21 cellular contexts compared by ENCODE assay signal in the genomic region with DNA sequence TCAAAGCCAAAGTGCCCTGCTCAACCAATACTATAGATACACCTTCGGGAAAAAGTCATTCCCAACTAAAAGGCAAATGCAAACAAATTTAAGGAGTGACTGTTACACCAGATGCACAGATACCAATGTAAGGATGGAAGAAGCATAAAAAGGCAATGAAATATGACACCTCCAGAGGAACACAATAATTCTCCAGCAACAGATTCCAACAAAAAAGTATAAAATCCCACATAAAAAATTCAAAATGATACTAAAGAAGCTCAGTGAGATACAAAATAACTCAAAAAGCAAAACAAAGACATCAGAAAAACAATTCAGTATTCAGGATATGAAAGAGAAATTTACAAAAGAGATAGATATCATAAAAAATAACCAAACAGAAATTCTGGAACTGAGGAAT. TPM values are rescaled to one million over a fixed set of nuclear protein-coding genes. Genes with fewer than 3 reads are reported as not detected.
DNase-seq lines count a peak whose midpoint lies in the region; ATAC-seq, FAIRE-seq and TF ChIP-seq lines count a peak whose summit lies in the region.
"Had no signal": no experiment of that assay in that cellular context is flagged by ENCODE, and none has a peak within 500 bp of the region (broad histone marks: within the 10 kb centered on the region; RNA-seq: fewer than 3 reads in every experiment).

No MANE protein-coding gene starts in this region.

- H3K4me3 ChIP-seq in PC-3 (ENCODE audit: low read length) = no peak overlapping the region
- no peak overlapping the region for H3K4me3 ChIP-seq in vagina
- H3K4me3 ChIP-seq: A549; BLaER1 treated with 17β-estradiol and CSF1 and Interleukin-3, amounts not matched to agents 10 nM and 100 nM had no signal

- H4K20me1 ChIP-seq in PC-3 (ENCODE audit: low read length) = no peaks in the 10 kb centered on the region
- H4K20me1 ChIP-seq: BLaER1 treated with 17β-estradiol and CSF1 and Interleukin-3, amounts not matched to agents 10 nM and 100 nM had no signal

- no peaks in the 10 kb centered on the region for H3F3A ChIP-seq in PC-3 (ENCODE audit: low read length, unreplicated experiment)

- H3K9me2 ChIP-seq in PC-3 (replicated peaks; ENCODE audit: low read length) = no peaks in the 10 kb centered on the region

- H3K9ac ChIP-seq in PC-3 (ENCODE audit: low read length) = no peak overlapping the region
- H3K9ac ChIP-seq: BLaER1 treated with 17β-estradiol and CSF1 and Interleukin-3, amounts not matched to agents 10 nM and 100 nM had no signal

- no peak for TF ChIP-seq CTCF in PC-3 (conservative IDR thresholded peaks at IDR 0.05; ENCODE audit: low read depth, low read length)
- TF ChIP-seq CTCF in vagina (IDR thresholded peaks at IDR 0.05) = no peak

- H3K9me3 ChIP-seq in PC-3 (ENCODE audit: low read length) (no peaks in the 10 kb centered on the region), vagina (no peaks in the 10 kb centered on the region)
- H3K9me3 ChIP-seq: A549 had no signal

- BruUV-seq in PC-3 (replicated peaks; lab: Mats Ljungman, UMichigan) = no TSS peak

- H2AFZ ChIP-seq in PC-3 (ENCODE audit: low read length) = no peak overlapping the region

- POLR2A ChIA-PET in PC-3 (lab: Charles Lee; ENCODE audit: unreplicated experiment) = no interaction called here

- H3K36me3 ChIP-seq in PC-3 (ENCODE audit: low read depth, low read length) = no peaks in the 10 kb centered on the region
- no peaks in the 10 kb centered on the region for H3K36me3 ChIP-seq in vagina
- H3K36me3 ChIP-seq: BLaER1 treated with 17β-estradiol and CSF1 and Interleukin-3, amounts not matched to agents 10 nM and 100 nM had no signal

- no peak overlapping the region for H3K4me2 ChIP-seq in PC-3 (ENCODE audit: low read length)
- H3K4me2 ChIP-seq: A549; BLaER1 treated with 17β-estradiol and CSF1 and Interleukin-3, amounts not matched to agents 10 nM and 100 nM had no signal

- CTCF ChIA-PET in PC-3 (lab: Charles Lee) = no interaction called here

- H3K27me3 ChIP-seq in PC-3 (ENCODE audit: low read length) = no peaks in the 10 kb centered on the region
- no peaks in the 10 kb centered on the region for H3K27me3 ChIP-seq in vagina
- H3K27me3 ChIP-seq: BLaER1 treated with 17β-estradiol and CSF1 and Interleukin-3, amounts not matched to agents 10 nM and 100 nM had no signal

- H3K79me2 ChIP-seq in PC-3 (ENCODE audit: low read length) = no peaks in the 10 kb centered on the region

- peak; percentile 64 for FAIRE-seq in frontal cortex (lab: Jason Lieb, UNC)
- FAIRE-seq: A549, D721Med, G401.6, GM12891, GM19239 had no signal

- DNase-seq in NCI-H2171 treated with DMSO at 0.1 percent for 48 hours (lab: John Stamatoyannopoulos, UW) (peak; percentile 1), NCI-H2171 (lab: John Stamatoyannopoulos, UW) (no peak), PC-3 (no peak), frontal cortex (ENCODE audit: low spot score in 2 of 2) (no peak), vagina (ENCODE audit: extremely low spot score in 2 of 2) (no peak), mucosa of gallbladder (ENCODE audit: low spot score) (no peak)
- DNase-seq: AML-193; Caco-2; Calu3; CD4-positive, alpha-beta T cell; CD8-positive, alpha-beta T cell; DMS79 treated with DMSO at 0.1 percent for 48 hours; GF-D8 had no signal

- TF ChIP-seq POLR2A in vagina (IDR thresholded peaks at IDR 0.05) = no peak

- ATAC-seq in PC-3 = peak; percentile 65
- ATAC-seq: CD8-positive, alpha-beta T cell had no signal

- H3K4me1 ChIP-seq in PC-3 (ENCODE audit: insufficient read depth, low read length) (no peaks in the 10 kb centered on the region), vagina (no peaks in the 10 kb centered on the region)
- H3K4me1 ChIP-seq: A549 had no signal

- H3K27ac ChIP-seq in PC-3 (ENCODE audit: low read length) (no peak overlapping the region), vagina (no peak overlapping the region)
- H3K27ac ChIP-seq: 22Rv1; A549; BLaER1 treated with 17β-estradiol and CSF1 and Interleukin-3, amounts not matched to agents 10 nM and 100 nM; C4-2B had no signal

- intact Hi-C loops in PC-3 (cut with micrococcal nuclease) (no loop called here), vagina (cut with DNase I) (no loop called here)

RNA-seq across cellular contexts. Expression of a gene that starts 44.1 kb away (rescaled TPM):
- 0.75 and 14.0 TPM in 2 replicates for total RNA-seq in PC-3 (2014; rRNA removed)
- 2.9 TPM for total RNA-seq in frontal cortex
- 2.5 TPM for total RNA-seq in vagina
- 2.8 TPM for total RNA-seq in mucosa of gallbladder
